Comparison of ENCODE assay signal across 2 cellular contexts in the genomic region with DNA sequence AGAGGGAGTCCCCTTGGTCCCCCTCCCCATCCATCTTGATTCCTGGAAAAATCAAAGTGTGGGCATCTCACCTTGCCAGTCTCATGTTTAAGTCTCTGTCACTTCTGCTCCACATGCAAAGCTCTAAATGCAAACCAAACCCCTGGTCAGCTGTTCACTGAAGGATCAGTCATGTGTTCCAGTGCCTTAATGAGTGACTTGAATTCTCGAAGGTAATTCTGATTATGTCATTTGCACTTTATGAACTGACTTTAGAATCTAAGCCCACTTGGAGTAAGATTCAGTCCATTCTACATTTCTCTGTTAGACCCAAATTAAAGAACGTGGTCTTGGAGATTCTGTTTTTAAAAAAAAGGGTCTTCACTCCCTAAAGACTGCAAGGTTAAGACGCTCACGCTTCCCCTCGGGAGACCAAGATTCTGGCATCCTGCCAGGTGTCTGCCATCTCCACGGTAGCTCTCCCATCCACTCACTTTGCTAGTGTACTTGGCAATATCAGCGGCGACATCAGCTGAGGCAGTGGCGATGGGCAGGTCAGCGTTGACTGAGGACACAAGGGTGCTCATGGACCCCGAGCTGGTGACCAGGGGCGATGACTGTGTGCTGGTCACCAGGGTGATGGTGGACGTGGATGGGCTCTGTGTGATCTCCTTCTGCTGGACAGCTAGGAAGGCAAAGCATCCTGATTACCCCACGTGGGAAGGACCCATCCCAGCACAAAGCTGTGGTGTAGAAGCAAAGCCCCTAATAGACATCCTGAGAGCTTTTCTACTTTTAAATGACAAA.
TF ChIP-seq lines count a peak whose summit lies in the region.

No MANE protein-coding gene starts in this region.

TF ChIP-seq in HepG2, 621 proteins besides CTCF, POLR2A, EP300 and RAD21 (continued from another document and continues in another):
- TF ChIP-seq, protein P1, sequence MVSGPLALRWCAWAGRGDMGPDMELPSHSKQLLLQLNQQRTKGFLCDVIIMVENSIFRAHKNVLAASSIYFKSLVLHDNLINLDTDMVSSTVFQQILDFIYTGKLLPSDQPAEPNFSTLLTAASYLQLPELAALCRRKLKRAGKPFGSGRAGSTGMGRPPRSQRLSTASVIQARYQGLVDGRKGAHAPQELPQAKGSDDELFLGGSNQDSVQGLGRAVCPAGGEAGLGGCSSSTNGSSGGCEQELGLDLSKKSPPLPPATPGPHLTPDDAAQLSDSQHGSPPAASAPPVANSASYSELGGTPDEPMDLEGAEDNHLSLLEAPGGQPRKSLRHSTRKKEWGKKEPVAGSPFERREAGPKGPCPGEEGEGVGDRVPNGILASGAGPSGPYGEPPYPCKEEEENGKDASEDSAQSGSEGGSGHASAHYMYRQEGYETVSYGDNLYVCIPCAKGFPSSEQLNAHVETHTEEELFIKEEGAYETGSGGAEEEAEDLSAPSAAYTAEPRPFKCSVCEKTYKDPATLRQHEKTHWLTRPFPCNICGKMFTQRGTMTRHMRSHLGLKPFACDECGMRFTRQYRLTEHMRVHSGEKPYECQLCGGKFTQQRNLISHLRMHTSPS (CRISPR knock-in tag; IDR thresholded peaks at IDR 0.05; ENCODE audit: low read depth): no peak
- TF ChIP-seq THAP11 (CRISPR knock-in tag; IDR thresholded peaks at IDR 0.05) (no peak), RCOR2 (CRISPR knock-in tag; IDR thresholded peaks at IDR 0.05) (no peak), DPF2 (CRISPR knock-in tag; IDR thresholded peaks at IDR 0.05; ENCODE audit: borderline replicate concordance, low read depth) (no peak), CBFB (CRISPR knock-in tag; IDR thresholded peaks at IDR 0.05) (no peak), RBM22 (optimal IDR thresholded peaks at IDR 0.05; ENCODE audit: low read length) (peak; percentile 91), ARNTL (CRISPR knock-in tag; IDR thresholded peaks at IDR 0.05) (no peak), U2AF1 (optimal IDR thresholded peaks at IDR 0.05; ENCODE audit: low read depth, low read length) (no peak), ZNF619 (CRISPR knock-in tag; IDR thresholded peaks at IDR 0.05) (no peak), ZNF343 (CRISPR knock-in tag; IDR thresholded peaks at IDR 0.05) (no peak), RBM39 (IDR thresholded peaks at IDR 0.05; ENCODE audit: low read depth, low read length, poor library complexity, severe bottlenecking) (no peak)
- TF ChIP-seq, protein P2, sequence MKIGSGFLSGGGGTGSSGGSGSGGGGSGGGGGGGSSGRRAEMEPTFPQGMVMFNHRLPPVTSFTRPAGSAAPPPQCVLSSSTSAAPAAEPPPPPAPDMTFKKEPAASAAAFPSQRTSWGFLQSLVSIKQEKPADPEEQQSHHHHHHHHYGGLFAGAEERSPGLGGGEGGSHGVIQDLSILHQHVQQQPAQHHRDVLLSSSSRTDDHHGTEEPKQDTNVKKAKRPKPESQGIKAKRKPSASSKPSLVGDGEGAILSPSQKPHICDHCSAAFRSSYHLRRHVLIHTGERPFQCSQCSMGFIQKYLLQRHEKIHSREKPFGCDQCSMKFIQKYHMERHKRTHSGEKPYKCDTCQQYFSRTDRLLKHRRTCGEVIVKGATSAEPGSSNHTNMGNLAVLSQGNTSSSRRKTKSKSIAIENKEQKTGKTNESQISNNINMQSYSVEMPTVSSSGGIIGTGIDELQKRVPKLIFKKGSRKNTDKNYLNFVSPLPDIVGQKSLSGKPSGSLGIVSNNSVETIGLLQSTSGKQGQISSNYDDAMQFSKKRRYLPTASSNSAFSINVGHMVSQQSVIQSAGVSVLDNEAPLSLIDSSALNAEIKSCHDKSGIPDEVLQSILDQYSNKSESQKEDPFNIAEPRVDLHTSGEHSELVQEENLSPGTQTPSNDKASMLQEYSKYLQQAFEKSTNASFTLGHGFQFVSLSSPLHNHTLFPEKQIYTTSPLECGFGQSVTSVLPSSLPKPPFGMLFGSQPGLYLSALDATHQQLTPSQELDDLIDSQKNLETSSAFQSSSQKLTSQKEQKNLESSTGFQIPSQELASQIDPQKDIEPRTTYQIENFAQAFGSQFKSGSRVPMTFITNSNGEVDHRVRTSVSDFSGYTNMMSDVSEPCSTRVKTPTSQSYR (CRISPR knock-in tag; IDR thresholded peaks at IDR 0.05; ENCODE audit: borderline replicate concordance): no peak
- TF ChIP-seq, protein P3, sequence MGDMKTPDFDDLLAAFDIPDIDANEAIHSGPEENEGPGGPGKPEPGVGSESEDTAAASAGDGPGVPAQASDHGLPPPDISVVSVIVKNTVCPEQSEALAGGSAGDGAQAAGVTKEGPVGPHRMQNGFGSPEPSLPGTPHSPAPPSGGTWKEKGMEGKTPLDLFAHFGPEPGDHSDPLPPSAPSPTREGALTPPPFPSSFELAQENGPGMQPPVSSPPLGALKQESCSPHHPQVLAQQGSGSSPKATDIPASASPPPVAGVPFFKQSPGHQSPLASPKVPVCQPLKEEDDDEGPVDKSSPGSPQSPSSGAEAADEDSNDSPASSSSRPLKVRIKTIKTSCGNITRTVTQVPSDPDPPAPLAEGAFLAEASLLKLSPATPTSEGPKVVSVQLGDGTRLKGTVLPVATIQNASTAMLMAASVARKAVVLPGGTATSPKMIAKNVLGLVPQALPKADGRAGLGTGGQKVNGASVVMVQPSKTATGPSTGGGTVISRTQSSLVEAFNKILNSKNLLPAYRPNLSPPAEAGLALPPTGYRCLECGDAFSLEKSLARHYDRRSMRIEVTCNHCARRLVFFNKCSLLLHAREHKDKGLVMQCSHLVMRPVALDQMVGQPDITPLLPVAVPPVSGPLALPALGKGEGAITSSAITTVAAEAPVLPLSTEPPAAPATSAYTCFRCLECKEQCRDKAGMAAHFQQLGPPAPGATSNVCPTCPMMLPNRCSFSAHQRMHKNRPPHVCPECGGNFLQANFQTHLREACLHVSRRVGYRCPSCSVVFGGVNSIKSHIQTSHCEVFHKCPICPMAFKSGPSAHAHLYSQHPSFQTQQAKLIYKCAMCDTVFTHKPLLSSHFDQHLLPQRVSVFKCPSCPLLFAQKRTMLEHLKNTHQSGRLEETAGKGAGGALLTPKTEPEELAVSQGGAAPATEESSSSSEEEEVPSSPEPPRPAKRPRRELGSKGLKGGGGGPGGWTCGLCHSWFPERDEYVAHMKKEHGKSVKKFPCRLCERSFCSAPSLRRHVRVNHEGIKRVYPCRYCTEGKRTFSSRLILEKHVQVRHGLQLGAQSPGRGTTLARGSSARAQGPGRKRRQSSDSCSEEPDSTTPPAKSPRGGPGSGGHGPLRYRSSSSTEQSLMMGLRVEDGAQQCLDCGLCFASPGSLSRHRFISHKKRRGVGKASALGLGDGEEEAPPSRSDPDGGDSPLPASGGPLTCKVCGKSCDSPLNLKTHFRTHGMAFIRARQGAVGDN (CRISPR knock-in tag; IDR thresholded peaks at IDR 0.05): peak; percentile 28

TF ChIP-seq in K562, 482 proteins besides CTCF, POLR2A, EP300 and RAD21 (continued from another document):
- no peak for TF ChIP-seq ESRRB (CRISPR knock-in tag; IDR thresholded peaks at IDR 0.05; ENCODE audit: borderline replicate concordance)
- TF ChIP-seq MEIS2 (IDR thresholded peaks at IDR 0.05; ENCODE audit: partially characterized antibody): no peak
- no peak for TF ChIP-seq HDAC3 (IDR thresholded peaks at IDR 0.05; ENCODE audit: borderline replicate concordance, partially characterized antibody)
- TF ChIP-seq, protein P4, sequence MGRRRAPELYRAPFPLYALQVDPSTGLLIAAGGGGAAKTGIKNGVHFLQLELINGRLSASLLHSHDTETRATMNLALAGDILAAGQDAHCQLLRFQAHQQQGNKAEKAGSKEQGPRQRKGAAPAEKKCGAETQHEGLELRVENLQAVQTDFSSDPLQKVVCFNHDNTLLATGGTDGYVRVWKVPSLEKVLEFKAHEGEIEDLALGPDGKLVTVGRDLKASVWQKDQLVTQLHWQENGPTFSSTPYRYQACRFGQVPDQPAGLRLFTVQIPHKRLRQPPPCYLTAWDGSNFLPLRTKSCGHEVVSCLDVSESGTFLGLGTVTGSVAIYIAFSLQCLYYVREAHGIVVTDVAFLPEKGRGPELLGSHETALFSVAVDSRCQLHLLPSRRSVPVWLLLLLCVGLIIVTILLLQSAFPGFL (CRISPR knock-in tag; IDR thresholded peaks at IDR 0.05): no peak
- TF ChIP-seq RFX5 (IDR thresholded peaks at IDR 0.05; ENCODE audit: low read depth, low read length): no peak
- TF ChIP-seq ZNF311 (CRISPR knock-in tag; IDR thresholded peaks at IDR 0.05): no peak
